Comparison of ENCODE assay signal across 8 cellular contexts in genomic region chr16:11742536-11743307, GRCh38. TPM values are rescaled to one million over a fixed set of nuclear protein-coding genes. Genes with fewer than 3 reads are reported as not detected.
A peak's percentile ranks its signal among the peaks of the same experiment; 100 is the strongest.
DNase-seq lines count a peak whose midpoint lies in the region; ATAC-seq and TF ChIP-seq lines count a peak whose summit lies in the region.

A gene with protein sequence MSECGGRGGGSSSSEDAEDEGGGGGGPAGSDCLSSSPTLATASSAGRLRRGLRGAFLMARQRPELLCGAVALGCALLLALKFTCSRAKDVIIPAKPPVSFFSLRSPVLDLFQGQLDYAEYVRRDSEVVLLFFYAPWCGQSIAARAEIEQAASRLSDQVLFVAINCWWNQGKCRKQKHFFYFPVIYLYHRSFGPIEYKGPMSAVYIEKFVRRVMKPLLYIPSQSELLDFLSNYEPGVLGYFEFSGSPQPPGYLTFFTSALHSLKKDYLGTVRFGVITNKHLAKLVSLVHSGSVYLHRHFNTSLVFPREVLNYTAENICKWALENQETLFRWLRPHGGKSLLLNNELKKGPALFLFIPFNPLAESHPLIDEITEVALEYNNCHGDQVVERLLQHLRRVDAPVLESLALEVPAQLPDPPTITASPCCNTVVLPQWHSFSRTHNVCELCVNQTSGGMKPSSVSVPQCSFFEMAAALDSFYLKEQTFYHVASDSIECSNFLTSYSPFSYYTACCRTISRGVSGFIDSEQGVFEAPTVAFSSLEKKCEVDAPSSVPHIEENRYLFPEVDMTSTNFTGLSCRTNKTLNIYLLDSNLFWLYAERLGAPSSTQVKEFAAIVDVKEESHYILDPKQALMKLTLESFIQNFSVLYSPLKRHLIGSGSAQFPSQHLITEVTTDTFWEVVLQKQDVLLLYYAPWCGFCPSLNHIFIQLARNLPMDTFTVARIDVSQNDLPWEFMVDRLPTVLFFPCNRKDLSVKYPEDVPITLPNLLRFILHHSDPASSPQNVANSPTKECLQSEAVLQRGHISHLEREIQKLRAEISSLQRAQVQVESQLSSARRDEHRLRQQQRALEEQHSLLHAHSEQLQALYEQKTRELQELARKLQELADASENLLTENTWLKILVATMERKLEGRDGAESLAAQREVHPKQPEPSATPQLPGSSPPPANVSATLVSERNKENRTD (minus strand): TSS chr16:11742857. CDS start chr16:11742730, 127 bp downstream.

- WGBS in IMR-90 (ENCODE audit: extremely low coverage in 2 of 2, insufficient read length in 1 of 2), 2 experiments = 1% methylated on average over 66 of the region's 96 CpGs; no CpG with 5 or more reads in 1 of the 2 experiments

- H4K20me1 ChIP-seq in IMR-90 (ENCODE audit: insufficient read depth, low read length) = peaks cover 28% of the 10 kb centered on the region; the same call in 1 of the 2 replicates

- no peak within 1 kb of the TSS; the same call in 2 of the 3 replicates for H2BK15ac ChIP-seq in IMR-90 (ENCODE audit: low read depth, low read length)

- peak within 1 kb of the TSS; percentile 64 for H3K27ac ChIP-seq in IMR-90 (ENCODE audit: insufficient read depth, low read length)

- BruUV-seq in IMR-90 (replicated peaks; lab: Mats Ljungman, UMichigan) = no TSS peak

- CTCF ChIA-PET in IMR-90 (lab: Yijun Ruan, JAX) = interaction anchor here (0.6 to 1.1 kb wide), 3 partner anchors 34 to 268 kb away, joined by 3 read pairs; no protein-coding TSS in a partner anchor

- in situ Hi-C loops in IMR-90 (cut with MboI; ENCODE audit: low sequenced_read_pairs) = no loop called here

- H3K4me1 ChIP-seq in IMR-90 (ENCODE audit: control insufficient read depth, insufficient read depth, low read length) = peaks cover 9% of the 10 kb centered on the region
- H3K4me1 ChIP-seq in mucosa of descending colon (ENCODE audit: low read depth) = peaks cover 34% of the 10 kb centered on the region

- TF ChIP-seq CTCF in IMR-90 (conservative IDR thresholded peaks at IDR 0.05; ENCODE audit: low read depth, low read length) (no peak), epithelial cell of esophagus (IDR thresholded peaks at IDR 0.05; ENCODE audit: insufficient read depth, low read depth, low read length, missing control alignments) (no peak), mucosa of descending colon (IDR thresholded peaks at IDR 0.05) (no peak)

- peak within 1 kb of the TSS; percentile 85 for H3K56ac ChIP-seq in IMR-90 (ENCODE audit: extremely low read depth, insufficient read depth, low read length)

- H4K8ac ChIP-seq in IMR-90 (ENCODE audit: low read depth in 2 of 2, low read length in 2 of 2) = peak within 1 kb of the TSS; percentile 74 to 97

- H3K4me3 ChIP-seq in IMR-90 (ENCODE audit: insufficient read depth, low read depth, low read length) = peak within 1 kb of the TSS; percentile 75
- H3K4me3 ChIP-seq in epithelial cell of esophagus (ENCODE audit: low read length) = peak within 1 kb of the TSS; percentile 89
- peak within 1 kb of the TSS; percentile 84 for H3K4me3 ChIP-seq in mucosa of descending colon

- H3K9ac ChIP-seq in IMR-90 (ENCODE audit: low read depth, low read length) = peak within 1 kb of the TSS; percentile 91

- peak within 1 kb of the TSS; percentile 98 for H2AK9ac ChIP-seq in IMR-90 (replicated peaks; ENCODE audit: low read depth, low read length, poor library complexity)

- dilution Hi-C loops in IMR-90 (cut with HindIII; ENCODE audit: low sequenced_read_pairs, unreplicated experiment) = no loop called here

- H3K9me3 ChIP-seq in IMR-90 (ENCODE audit: control insufficient read depth, insufficient read depth, low read length) (no peaks in the 10 kb centered on the region), mucosa of descending colon (no peaks in the 10 kb centered on the region)

- H3K27me3 ChIP-seq in IMR-90 (ENCODE audit: control insufficient read depth, insufficient read depth, low read length) = no peaks in the 10 kb centered on the region

- H2BK5ac ChIP-seq in IMR-90 (ENCODE audit: low read depth, low read length, poor library complexity, severe bottlenecking) = peak within 1 kb of the TSS; percentile 75

- H3K18ac ChIP-seq in IMR-90 (ENCODE audit: low read depth, low read length) = peak within 1 kb of the TSS; percentile 70

- intact Hi-C loops in IMR-90 (cut with micrococcal nuclease) = no loop called here
- intact Hi-C loops in mucosa of descending colon (cut with DNase I, micrococcal nuclease) = loop anchor here in 1 of 2 donors (5.0 kb wide), 1 partner anchor 55 kb away; the partner anchor contains the start of gene ZC3H7A

- H3K36me3 ChIP-seq in IMR-90 (ENCODE audit: control insufficient read depth, insufficient read depth, low read length) (no peaks in the 10 kb centered on the region), mucosa of descending colon (ENCODE audit: low read depth) (peaks cover 4% of the 10 kb centered on the region)

- peaks cover 8% of the 10 kb centered on the region for H3K9me1 ChIP-seq in IMR-90 (ENCODE audit: insufficient read depth, low read length)

- peak; percentile 98 for TF ChIP-seq POLR2A in IMR-90 (IDR thresholded peaks at IDR 0.05; ENCODE audit: low read depth, low read length)

- no peak within 1 kb of the TSS for H2BK20ac ChIP-seq in IMR-90 (ENCODE audit: low read depth, low read length)

- POLR2A ChIA-PET in IMR-90 (lab: Charles Lee; ENCODE audit: unreplicated experiment) = interaction anchor here (0.5 to 0.6 kb wide), 3 partner anchors 13 to 54 kb away, joined by 3 to 4 read pairs (median 3); no protein-coding TSS in a partner anchor

- H3K4me2 ChIP-seq in IMR-90 (ENCODE audit: low read depth, low read length) = peak within 1 kb of the TSS; percentile 92

- TF ChIP-seq RAD21 in IMR-90 (IDR thresholded peaks at IDR 0.05; ENCODE audit: low read length) = no peak

- H2AK5ac ChIP-seq in IMR-90 (ENCODE audit: low read depth, low read length) = peak within 1 kb of the TSS; percentile 99

- peak; percentile 84 for ATAC-seq in GM21528 (IDR thresholded peaks at IDR 0.05; ENCODE audit: low FRiP score, unreplicated experiment)
- ATAC-seq in IMR-90 (ENCODE audit: low read depth) = peak; percentile 98
- ATAC-seq in mucosa of descending colon = peak; percentile 95

- H4K5ac ChIP-seq in IMR-90 (ENCODE audit: low read depth, low read length) = peak within 1 kb of the TSS; percentile 67

- peak within 1 kb of the TSS; percentile 93 for H3K4ac ChIP-seq in IMR-90 (ENCODE audit: low read depth, low read length)

- H3K23ac ChIP-seq in IMR-90 (ENCODE audit: low read depth, low read length) = peak within 1 kb of the TSS; percentile 93

- DNase-seq in DMS 273 (lab: John Stamatoyannopoulos, UW; ENCODE audit: unreplicated experiment) = peak; percentile 99
- peak; percentile 96 for DNase-seq in IMR-90
- peak; percentile 98 for DNase-seq in OCI-M1 (lab: John Stamatoyannopoulos, UW)
- DNase-seq in activated T-cell treated with anti-CD3 and anti-CD28 coated beads for 4 hours = peak; percentile 99
- peak; percentile 99 for DNase-seq in epithelial cell of esophagus (ENCODE audit: low read depth)
- DNase-seq in mucosa of descending colon = peak; percentile 100
- peak; percentile 99 for DNase-seq in stimulated activated CD8-positive, alpha-beta memory T cell treated with anti-CD3 and anti-CD28 coated beads, Interleukin-4, amount 100 ng/mL, for 24 hours (ENCODE audit: low read depth)

- peak within 1 kb of the TSS; percentile 95 for H2AFZ ChIP-seq in IMR-90 (replicated peaks; ENCODE audit: low read length, poor library complexity)

- peak within 1 kb of the TSS; percentile 90 for H4K91ac ChIP-seq in IMR-90 (ENCODE audit: insufficient read depth, low read depth, low read length)

- peak within 1 kb of the TSS; percentile 74 for H2BK120ac ChIP-seq in IMR-90 (ENCODE audit: low read depth, low read length)

- peak within 1 kb of the TSS; percentile 87 for H3K14ac ChIP-seq in IMR-90 (replicated peaks; ENCODE audit: low read depth, low read length)

- peaks cover 10 to 43% of the 10 kb centered on the region in 2 experiments; a peak in 3 of 4 replicates for H3K79me1 ChIP-seq in IMR-90 (ENCODE audit: low read depth in 1 of 2, low read length in 2 of 2)

TF ChIP-seq in IMR-90, 13 proteins besides CTCF, POLR2A, EP300 and RAD21:
- TF ChIP-seq FOS (IDR thresholded peaks at IDR 0.05; ENCODE audit: low read depth, low read length) (no peak), MXI1 (IDR thresholded peaks at IDR 0.05; ENCODE audit: borderline replicate concordance, low read depth, low read length) (peak; percentile 44), USF2 (IDR thresholded peaks at IDR 0.05; ENCODE audit: low read depth, low read length) (peak; percentile 40; the same call in 1 of the 2 replicates), MAZ (IDR thresholded peaks at IDR 0.05; ENCODE audit: borderline replicate concordance, low read depth, low read length) (peak; percentile 81; the same call in 1 of the 2 replicates), CHD1 (IDR thresholded peaks at IDR 0.05; ENCODE audit: low read depth, low read length) (no peak)

RNA-seq across cellular contexts. Expression of the gene that starts here (rescaled TPM):
- 23.9 and 25.3 TPM in 2 replicates for total RNA-seq in IMR-90 (2012; rRNA removed)
- 42.9 and 50.0 TPM in 2 replicates for polyA plus RNA-seq in IMR-90 (2012; rRNA removed)
- 37.8 and 42.7 TPM in 2 replicates for polyA plus RNA-seq in IMR-90 (2012; cell fraction: cytosol; rRNA removed)
- 42.1 and 47.2 TPM in 2 replicates for polyA plus RNA-seq in IMR-90 (2012; cell fraction: nucleus; rRNA removed; ENCODE audit: low replicate concordance)
- total RNA-seq in mucosa of descending colon = 10 to 100 TPM; 52.3 to 71.9 (median 60.3) TPM

Comparison
In these comparisons a context has a peak if more than half of its experiments do, and no peak if none do; other contexts are left out.
1. Peak in every context shown above with its lines: DNase-seq, ATAC-seq, H3K4me3 ChIP-seq and H3K27ac ChIP-seq.